8 cellular contexts compared by ENCODE assay signal in genomic region chr1:149811890-149812829, GRCh38. TPM values are rescaled to one million over a fixed set of nuclear protein-coding genes. Genes with fewer than 3 reads are reported as not detected.
DNase-seq lines count a peak whose midpoint lies in the region; ATAC-seq and TF ChIP-seq lines count a peak whose summit lies in the region.
"Not testable (repeated sequence)": the region's sequence is repeated elsewhere in the genome, so short reads cannot be mapped to it uniquely, and the experiment has no call there.

No MANE protein-coding gene starts in this region.

- H3K36me3 Mint-ChIP-seq in Caco-2 (ENCODE audit: insufficient read depth, unreplicated experiment), result peaks cover 34% of the 10 kb centered on the region
- H3K36me3 Mint-ChIP-seq in endothelial cell (ENCODE audit: low read depth, unreplicated experiment), result not testable (repeated sequence)

- peak overlapping the region; percentile 79 for H3K4me3 Mint-ChIP-seq in Caco-2 (ENCODE audit: unreplicated experiment)
- H3K4me3 Mint-ChIP-seq in endothelial cell (ENCODE audit: unreplicated experiment), result peak overlapping the region; percentile 88

- H3K27ac ChIP-seq in HUES48 (ENCODE audit: low read depth, low read length), result peak overlapping the region; percentile 87

- BruUV-seq in Caco-2 (replicated peaks; lab: Mats Ljungman, UMichigan), result TSS peak; percentile 76

- DNase-seq in Caco-2 (peak; percentile 88 to 90), NT2/D1 (ENCODE audit: low read depth, low spot score) (peak; percentile 85), endothelial cell (ENCODE audit: low spot score) (peak; percentile 54), midbrain (lab: John Stamatoyannopoulos, UW) (peak; percentile 97)
- DNase-seq in activated CD8-positive, alpha-beta memory T cell treated with anti-CD3 and anti-CD28 coated beads, Interleukin-2, amount 50 U/mL, for 1 hour (ENCODE audit: extremely low read depth), result peak; percentile 65
- peak; percentile 39 for DNase-seq in stimulated activated CD8-positive, alpha-beta memory T cell treated with anti-CD3 and anti-CD28 coated beads, Interleukin-15, amount 100 ng/mL, for 24 hours (ENCODE audit: low read depth)

- not testable (repeated sequence) for H3K4me1 ChIP-seq in Caco-2; HUES48 (ENCODE audit: control insufficient read depth, insufficient read depth, low read length); NT2/D1 (ENCODE audit: insufficient read depth, insufficient read length)

- H3K36me3 ChIP-seq in Caco-2 (ENCODE audit: control insufficient read depth, insufficient read depth, low read length); HUES48 (ENCODE audit: control insufficient read depth, insufficient read depth, low read length); NT2/D1 (ENCODE audit: insufficient read depth, insufficient read length, low read length): not testable (repeated sequence)

- H3K4me3 ChIP-seq in Caco-2 (ENCODE audit: low read depth, low read length), result peak overlapping the region; percentile 45
- H3K4me3 ChIP-seq in HUES48 (ENCODE audit: low read depth, low read length), result peak overlapping the region; percentile 64
- H3K4me3 ChIP-seq in NT2/D1 (ENCODE audit: insufficient read length, low read depth), result peak overlapping the region; percentile 49

- not testable (repeated sequence) for H3K4me1 Mint-ChIP-seq in Caco-2 (ENCODE audit: low read depth, unreplicated experiment); endothelial cell (ENCODE audit: unreplicated experiment)

- H3K27ac Mint-ChIP-seq in Caco-2 (ENCODE audit: unreplicated experiment) (peak overlapping the region; percentile 91), endothelial cell (ENCODE audit: unreplicated experiment) (peak overlapping the region; percentile 77)

- H3K27me3 ChIP-seq in Caco-2 (replicated peaks; ENCODE audit: control insufficient read depth, insufficient read depth, low read length); HUES48 (ENCODE audit: control insufficient read depth, insufficient read depth, low read length); NT2/D1 (ENCODE audit: insufficient read depth, insufficient read length): not testable (repeated sequence)

- peak overlapping the region; percentile 63 for H3K9ac ChIP-seq in HUES48 (ENCODE audit: low read depth, low read length)
- H3K9ac ChIP-seq in NT2/D1 (ENCODE audit: insufficient read length, low read depth), result not testable (repeated sequence)

- not testable (repeated sequence) for TF ChIP-seq CTCF in Caco-2 (IDR thresholded peaks at IDR 0.05; ENCODE audit: insufficient read depth in 1 of 2, low read depth in 1 of 2, low read length in 1 of 2, severe bottlenecking in 1 of 2, unreplicated experiment in 1 of 2); endothelial cell (IDR thresholded peaks at IDR 0.05; ENCODE audit: unreplicated experiment)

- not testable (repeated sequence) for H3K9me3 ChIP-seq in Caco-2; HUES48 (ENCODE audit: control insufficient read depth, insufficient read depth, low read length); NT2/D1 (ENCODE audit: insufficient read depth, low read length)

- CTCF ChIA-PET in Caco-2 (lab: Charles Lee), result not testable (repeated sequence)

- H3K27me3 Mint-ChIP-seq in Caco-2 (ENCODE audit: insufficient read depth, unreplicated experiment); endothelial cell (ENCODE audit: unreplicated experiment): not testable (repeated sequence)

- H3K9me3 Mint-ChIP-seq in Caco-2 (ENCODE audit: unreplicated experiment); endothelial cell (ENCODE audit: unreplicated experiment): not testable (repeated sequence)

- POLR2A ChIA-PET in Caco-2 (lab: Charles Lee), result not testable (repeated sequence)

- intact Hi-C loops in Caco-2 (cut with micrococcal nuclease; ENCODE audit: unreplicated experiment), result not testable (repeated sequence)

- ATAC-seq in GM21423 (IDR thresholded peaks at IDR 0.05; ENCODE audit: unreplicated experiment), result peak; percentile 77

RNA-seq across cellular contexts. Expression of gene FCGR1A, which starts 29.7 kb away (rescaled TPM):
- total RNA-seq in Caco-2 (2022) (not detected in 2 replicates), endothelial cell (ENCODE audit: unreplicated experiment) (not detected)

Comparison
In these comparisons a context has a peak if more than half of its experiments do, and no peak if none do; other contexts are left out.
1. Peak in every context shown above with its lines: DNase-seq, ATAC-seq, H3K4me3 ChIP-seq and H3K27ac ChIP-seq.
2. DNase-seq: peak in every context shown above with its lines; median percentile 97 in midbrain; 89 in Caco-2; 85 in NT2/D1; 65 in activated CD8-positive, alpha-beta memory T cell treated with anti-CD3 and anti-CD28 coated beads, Interleukin-2, amount 50 U/mL, for 1 hour; 54 in endothelial cell; 39 in stimulated activated CD8-positive, alpha-beta memory T cell treated with anti-CD3 and anti-CD28 coated beads, Interleukin-15, amount 100 ng/mL, for 24 hours.